ENCODE assay signal across 1 cellular context in the genomic region with DNA sequence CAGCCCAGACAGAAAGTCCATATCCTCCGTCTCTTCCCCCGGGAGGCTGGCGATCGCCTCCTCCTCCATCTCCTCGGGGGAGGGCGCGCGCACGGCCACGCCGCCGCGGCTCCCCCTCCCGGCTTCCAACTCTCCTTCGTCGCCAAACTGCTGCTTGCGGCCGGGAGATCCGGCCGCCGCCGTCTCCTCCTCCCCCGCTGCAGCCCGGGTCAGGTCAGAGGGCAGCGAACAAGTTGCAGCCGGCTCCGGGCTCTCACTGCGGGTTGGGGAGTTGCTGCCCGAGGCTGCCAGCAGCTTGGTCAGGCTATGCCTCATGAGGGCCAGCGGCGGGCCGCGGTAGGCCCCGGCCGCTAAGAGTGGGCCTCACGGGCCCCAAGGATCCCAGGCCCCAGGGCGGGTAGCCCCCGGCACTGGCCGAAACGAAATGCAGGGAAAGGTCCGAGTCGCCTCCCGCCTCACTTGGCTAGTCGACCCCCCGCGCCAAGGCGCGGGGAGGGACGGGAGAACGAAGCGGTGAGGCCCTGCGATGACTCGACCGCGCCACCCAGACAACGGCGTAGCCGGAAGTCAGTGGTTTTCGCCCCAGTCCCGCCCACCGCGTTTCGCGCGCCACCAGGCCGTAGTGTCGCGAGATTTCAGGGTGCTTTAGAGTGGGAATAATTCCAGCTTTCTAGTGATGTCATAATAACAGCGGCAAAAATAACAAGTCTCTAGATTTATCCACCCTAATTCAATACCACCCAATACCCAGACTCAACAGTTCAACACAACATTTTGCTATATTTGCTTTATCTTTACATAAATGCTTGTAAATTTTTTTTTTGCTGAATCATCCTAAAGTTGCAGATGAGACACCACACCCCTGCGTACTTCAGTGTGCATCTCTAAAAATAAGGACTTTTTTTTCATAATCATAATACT.
TF ChIP-seq lines count a peak whose summit lies in the region.

A gene with protein sequence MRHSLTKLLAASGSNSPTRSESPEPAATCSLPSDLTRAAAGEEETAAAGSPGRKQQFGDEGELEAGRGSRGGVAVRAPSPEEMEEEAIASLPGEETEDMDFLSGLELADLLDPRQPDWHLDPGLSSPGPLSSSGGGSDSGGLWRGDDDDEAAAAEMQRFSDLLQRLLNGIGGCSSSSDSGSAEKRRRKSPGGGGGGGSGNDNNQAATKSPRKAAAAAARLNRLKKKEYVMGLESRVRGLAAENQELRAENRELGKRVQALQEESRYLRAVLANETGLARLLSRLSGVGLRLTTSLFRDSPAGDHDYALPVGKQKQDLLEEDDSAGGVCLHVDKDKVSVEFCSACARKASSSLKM (minus strand): TSS at position 569 of the 921 bp plus-strand sequence. CDS start 254 bp downstream, at position 315.

TF ChIP-seq in K562, 482 proteins besides CTCF, POLR2A, EP300 and RAD21 (continued from another document and continues in another):
- TF ChIP-seq, protein P1, sequence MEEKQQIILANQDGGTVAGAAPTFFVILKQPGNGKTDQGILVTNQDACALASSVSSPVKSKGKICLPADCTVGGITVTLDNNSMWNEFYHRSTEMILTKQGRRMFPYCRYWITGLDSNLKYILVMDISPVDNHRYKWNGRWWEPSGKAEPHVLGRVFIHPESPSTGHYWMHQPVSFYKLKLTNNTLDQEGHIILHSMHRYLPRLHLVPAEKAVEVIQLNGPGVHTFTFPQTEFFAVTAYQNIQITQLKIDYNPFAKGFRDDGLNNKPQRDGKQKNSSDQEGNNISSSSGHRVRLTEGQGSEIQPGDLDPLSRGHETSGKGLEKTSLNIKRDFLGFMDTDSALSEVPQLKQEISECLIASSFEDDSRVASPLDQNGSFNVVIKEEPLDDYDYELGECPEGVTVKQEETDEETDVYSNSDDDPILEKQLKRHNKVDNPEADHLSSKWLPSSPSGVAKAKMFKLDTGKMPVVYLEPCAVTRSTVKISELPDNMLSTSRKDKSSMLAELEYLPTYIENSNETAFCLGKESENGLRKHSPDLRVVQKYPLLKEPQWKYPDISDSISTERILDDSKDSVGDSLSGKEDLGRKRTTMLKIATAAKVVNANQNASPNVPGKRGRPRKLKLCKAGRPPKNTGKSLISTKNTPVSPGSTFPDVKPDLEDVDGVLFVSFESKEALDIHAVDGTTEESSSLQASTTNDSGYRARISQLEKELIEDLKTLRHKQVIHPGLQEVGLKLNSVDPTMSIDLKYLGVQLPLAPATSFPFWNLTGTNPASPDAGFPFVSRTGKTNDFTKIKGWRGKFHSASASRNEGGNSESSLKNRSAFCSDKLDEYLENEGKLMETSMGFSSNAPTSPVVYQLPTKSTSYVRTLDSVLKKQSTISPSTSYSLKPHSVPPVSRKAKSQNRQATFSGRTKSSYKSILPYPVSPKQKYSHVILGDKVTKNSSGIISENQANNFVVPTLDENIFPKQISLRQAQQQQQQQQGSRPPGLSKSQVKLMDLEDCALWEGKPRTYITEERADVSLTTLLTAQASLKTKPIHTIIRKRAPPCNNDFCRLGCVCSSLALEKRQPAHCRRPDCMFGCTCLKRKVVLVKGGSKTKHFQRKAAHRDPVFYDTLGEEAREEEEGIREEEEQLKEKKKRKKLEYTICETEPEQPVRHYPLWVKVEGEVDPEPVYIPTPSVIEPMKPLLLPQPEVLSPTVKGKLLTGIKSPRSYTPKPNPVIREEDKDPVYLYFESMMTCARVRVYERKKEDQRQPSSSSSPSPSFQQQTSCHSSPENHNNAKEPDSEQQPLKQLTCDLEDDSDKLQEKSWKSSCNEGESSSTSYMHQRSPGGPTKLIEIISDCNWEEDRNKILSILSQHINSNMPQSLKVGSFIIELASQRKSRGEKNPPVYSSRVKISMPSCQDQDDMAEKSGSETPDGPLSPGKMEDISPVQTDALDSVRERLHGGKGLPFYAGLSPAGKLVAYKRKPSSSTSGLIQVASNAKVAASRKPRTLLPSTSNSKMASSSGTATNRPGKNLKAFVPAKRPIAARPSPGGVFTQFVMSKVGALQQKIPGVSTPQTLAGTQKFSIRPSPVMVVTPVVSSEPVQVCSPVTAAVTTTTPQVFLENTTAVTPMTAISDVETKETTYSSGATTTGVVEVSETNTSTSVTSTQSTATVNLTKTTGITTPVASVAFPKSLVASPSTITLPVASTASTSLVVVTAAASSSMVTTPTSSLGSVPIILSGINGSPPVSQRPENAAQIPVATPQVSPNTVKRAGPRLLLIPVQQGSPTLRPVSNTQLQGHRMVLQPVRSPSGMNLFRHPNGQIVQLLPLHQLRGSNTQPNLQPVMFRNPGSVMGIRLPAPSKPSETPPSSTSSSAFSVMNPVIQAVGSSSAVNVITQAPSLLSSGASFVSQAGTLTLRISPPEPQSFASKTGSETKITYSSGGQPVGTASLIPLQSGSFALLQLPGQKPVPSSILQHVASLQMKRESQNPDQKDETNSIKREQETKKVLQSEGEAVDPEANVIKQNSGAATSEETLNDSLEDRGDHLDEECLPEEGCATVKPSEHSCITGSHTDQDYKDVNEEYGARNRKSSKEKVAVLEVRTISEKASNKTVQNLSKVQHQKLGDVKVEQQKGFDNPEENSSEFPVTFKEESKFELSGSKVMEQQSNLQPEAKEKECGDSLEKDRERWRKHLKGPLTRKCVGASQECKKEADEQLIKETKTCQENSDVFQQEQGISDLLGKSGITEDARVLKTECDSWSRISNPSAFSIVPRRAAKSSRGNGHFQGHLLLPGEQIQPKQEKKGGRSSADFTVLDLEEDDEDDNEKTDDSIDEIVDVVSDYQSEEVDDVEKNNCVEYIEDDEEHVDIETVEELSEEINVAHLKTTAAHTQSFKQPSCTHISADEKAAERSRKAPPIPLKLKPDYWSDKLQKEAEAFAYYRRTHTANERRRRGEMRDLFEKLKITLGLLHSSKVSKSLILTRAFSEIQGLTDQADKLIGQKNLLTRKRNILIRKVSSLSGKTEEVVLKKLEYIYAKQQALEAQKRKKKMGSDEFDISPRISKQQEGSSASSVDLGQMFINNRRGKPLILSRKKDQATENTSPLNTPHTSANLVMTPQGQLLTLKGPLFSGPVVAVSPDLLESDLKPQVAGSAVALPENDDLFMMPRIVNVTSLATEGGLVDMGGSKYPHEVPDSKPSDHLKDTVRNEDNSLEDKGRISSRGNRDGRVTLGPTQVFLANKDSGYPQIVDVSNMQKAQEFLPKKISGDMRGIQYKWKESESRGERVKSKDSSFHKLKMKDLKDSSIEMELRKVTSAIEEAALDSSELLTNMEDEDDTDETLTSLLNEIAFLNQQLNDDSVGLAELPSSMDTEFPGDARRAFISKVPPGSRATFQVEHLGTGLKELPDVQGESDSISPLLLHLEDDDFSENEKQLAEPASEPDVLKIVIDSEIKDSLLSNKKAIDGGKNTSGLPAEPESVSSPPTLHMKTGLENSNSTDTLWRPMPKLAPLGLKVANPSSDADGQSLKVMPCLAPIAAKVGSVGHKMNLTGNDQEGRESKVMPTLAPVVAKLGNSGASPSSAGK (IDR thresholded peaks at IDR 0.05) = peak; percentile 73
- TF ChIP-seq ZNF121 (CRISPR knock-in tag; conservative IDR thresholded peaks at IDR 0.05) (no peak), KLF16 (IDR thresholded peaks at IDR 0.05) (peak; percentile 73; the same call in 1 of the 2 replicates), NONO (IDR thresholded peaks at IDR 0.05; ENCODE audit: low read depth in 2 of 2, low read length in 1 of 2) (peak; percentile 63; a peak in 2 of 4 replicates), KLF1 (tag; IDR thresholded peaks at IDR 0.05) (peak; percentile 71; the same call in 1 of the 2 replicates), CEBPB (tag; IDR thresholded peaks at IDR 0.05) (peak; percentile 63), ZBED1 (IDR thresholded peaks at IDR 0.05) (peak; percentile 55; the same call in 1 of the 2 replicates), FOXA1 (IDR thresholded peaks at IDR 0.05; ENCODE audit: borderline replicate concordance) (no peak), HDAC1 (IDR thresholded peaks at IDR 0.05) (0 out of 4 replicates have a peak, but pooled peaks of 1 of the 2 experiments have one; percentile 35), THRAP3 (IDR thresholded peaks at IDR 0.05; ENCODE audit: borderline replicate concordance) (no peak), NELFE (IDR thresholded peaks at IDR 0.05; ENCODE audit: insufficient read depth, insufficient read length) (no peak), MXI1 (IDR thresholded peaks at IDR 0.05; ENCODE audit: low read depth, low read length) (peak; percentile 71; the same call in 1 of the 2 replicates), TCF7 (IDR thresholded peaks at IDR 0.05; ENCODE audit: borderline replicate concordance) (no peak), MYNN (IDR thresholded peaks at IDR 0.05) (0 out of 2 replicates have a peak, but pooled peaks have one; percentile 35), MYNN (CRISPR knock-in tag; IDR thresholded peaks at IDR 0.05) (no peak), SIN3A (IDR thresholded peaks at IDR 0.05; ENCODE audit: borderline replicate concordance in 2 of 2, control insufficient read depth in 1 of 2, low read depth in 2 of 2, low read length in 2 of 2) (peak in 1 of 2 experiments; percentile 35; a peak in 1 of 4 replicates), MYC (IDR thresholded peaks at IDR 0.05; ENCODE audit: low read depth, low read length) (peak; percentile 79), MYC (CRISPR knock-in tag; IDR thresholded peaks at IDR 0.05; ENCODE audit: borderline replicate concordance, low read depth) (peak; percentile 96), MCM7 (IDR thresholded peaks at IDR 0.05) (no peak)
- TF ChIP-seq, protein P2, sequence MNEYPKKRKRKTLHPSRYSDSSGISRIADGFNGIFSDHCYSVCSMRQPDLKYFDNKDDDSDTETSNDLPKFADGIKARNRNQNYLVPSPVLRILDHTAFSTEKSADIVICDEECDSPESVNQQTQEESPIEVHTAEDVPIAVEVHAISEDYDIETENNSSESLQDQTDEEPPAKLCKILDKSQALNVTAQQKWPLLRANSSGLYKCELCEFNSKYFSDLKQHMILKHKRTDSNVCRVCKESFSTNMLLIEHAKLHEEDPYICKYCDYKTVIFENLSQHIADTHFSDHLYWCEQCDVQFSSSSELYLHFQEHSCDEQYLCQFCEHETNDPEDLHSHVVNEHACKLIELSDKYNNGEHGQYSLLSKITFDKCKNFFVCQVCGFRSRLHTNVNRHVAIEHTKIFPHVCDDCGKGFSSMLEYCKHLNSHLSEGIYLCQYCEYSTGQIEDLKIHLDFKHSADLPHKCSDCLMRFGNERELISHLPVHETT (CRISPR knock-in tag; conservative IDR thresholded peaks at IDR 0.05 in 1 of 2, IDR thresholded peaks at IDR 0.05 in 1 of 2) = peak in 1 of 2 experiments; percentile 78; a peak in 1 of 4 replicates
- TF ChIP-seq, protein P3, sequence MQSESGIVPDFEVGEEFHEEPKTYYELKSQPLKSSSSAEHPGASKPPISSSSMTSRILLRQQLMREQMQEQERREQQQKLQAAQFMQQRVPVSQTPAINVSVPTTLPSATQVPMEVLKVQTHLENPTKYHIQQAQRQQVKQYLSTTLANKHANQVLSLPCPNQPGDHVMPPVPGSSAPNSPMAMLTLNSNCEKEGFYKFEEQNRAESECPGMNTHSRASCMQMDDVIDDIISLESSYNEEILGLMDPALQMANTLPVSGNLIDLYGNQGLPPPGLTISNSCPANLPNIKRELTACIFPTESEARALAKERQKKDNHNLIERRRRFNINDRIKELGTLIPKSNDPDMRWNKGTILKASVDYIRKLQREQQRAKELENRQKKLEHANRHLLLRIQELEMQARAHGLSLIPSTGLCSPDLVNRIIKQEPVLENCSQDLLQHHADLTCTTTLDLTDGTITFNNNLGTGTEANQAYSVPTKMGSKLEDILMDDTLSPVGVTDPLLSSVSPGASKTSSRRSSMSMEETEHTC (IDR thresholded peaks at IDR 0.05) = 0 out of 2 replicates have a peak, but pooled peaks have one; percentile 7
- TF ChIP-seq, protein P4, sequence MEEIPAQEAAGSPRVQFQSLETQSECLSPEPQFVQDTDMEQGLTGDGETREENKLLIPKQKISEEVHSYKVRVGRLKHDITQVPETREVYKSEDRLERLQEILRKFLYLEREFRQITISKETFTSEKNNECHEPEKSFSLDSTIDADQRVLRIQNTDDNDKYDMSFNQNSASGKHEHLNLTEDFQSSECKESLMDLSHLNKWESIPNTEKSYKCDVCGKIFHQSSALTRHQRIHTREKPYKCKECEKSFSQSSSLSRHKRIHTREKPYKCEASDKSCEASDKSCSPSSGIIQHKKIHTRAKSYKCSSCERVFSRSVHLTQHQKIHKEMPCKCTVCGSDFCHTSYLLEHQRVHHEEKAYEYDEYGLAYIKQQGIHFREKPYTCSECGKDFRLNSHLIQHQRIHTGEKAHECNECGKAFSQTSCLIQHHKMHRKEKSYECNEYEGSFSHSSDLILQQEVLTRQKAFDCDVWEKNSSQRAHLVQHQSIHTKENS (CRISPR knock-in tag; IDR thresholded peaks at IDR 0.05) = no peak
- TF ChIP-seq, protein P5, sequence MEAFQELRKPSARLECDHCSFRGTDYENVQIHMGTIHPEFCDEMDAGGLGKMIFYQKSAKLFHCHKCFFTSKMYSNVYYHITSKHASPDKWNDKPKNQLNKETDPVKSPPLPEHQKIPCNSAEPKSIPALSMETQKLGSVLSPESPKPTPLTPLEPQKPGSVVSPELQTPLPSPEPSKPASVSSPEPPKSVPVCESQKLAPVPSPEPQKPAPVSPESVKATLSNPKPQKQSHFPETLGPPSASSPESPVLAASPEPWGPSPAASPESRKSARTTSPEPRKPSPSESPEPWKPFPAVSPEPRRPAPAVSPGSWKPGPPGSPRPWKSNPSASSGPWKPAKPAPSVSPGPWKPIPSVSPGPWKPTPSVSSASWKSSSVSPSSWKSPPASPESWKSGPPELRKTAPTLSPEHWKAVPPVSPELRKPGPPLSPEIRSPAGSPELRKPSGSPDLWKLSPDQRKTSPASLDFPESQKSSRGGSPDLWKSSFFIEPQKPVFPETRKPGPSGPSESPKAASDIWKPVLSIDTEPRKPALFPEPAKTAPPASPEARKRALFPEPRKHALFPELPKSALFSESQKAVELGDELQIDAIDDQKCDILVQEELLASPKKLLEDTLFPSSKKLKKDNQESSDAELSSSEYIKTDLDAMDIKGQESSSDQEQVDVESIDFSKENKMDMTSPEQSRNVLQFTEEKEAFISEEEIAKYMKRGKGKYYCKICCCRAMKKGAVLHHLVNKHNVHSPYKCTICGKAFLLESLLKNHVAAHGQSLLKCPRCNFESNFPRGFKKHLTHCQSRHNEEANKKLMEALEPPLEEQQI (IDR thresholded peaks at IDR 0.05) = no peak
- TF ChIP-seq, protein P6, sequence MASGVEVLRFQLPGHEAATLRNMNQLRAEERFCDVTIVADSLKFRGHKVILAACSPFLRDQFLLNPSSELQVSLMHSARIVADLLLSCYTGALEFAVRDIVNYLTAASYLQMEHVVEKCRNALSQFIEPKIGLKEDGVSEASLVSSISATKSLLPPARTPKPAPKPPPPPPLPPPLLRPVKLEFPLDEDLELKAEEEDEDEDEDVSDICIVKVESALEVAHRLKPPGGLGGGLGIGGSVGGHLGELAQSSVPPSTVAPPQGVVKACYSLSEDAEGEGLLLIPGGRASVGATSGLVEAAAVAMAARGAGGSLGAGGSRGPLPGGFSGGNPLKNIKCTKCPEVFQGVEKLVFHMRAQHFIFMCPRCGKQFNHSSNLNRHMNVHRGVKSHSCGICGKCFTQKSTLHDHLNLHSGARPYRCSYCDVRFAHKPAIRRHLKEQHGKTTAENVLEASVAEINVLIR (CRISPR knock-in tag; IDR thresholded peaks at IDR 0.05) = 0 out of 2 replicates have a peak, but pooled peaks have one; percentile 14
